15 cellular contexts compared by ENCODE assay signal in genomic region chr17:76208120-76208519, GRCh38. TPM values are rescaled to one million over a fixed set of nuclear protein-coding genes. Genes with fewer than 3 reads are reported as not detected.
A peak's percentile ranks its signal among the peaks of the same experiment; 100 is the strongest.
DNase-seq lines count a peak whose midpoint lies in the region; ATAC-seq lines count a peak whose summit lies in the region.
"Had no signal": no experiment of that assay in that cellular context is flagged by ENCODE, and none has a peak within 500 bp of the region (broad histone marks: within the 10 kb centered on the region; RNA-seq: fewer than 3 reads in every experiment).

No MANE protein-coding gene starts in this region.

- peak overlapping the region; percentile 28 for H3K27ac Mint-ChIP-seq in activated T-cell treated with anti-CD3 and anti-CD28 coated beads, Interleukin-2, amount 50 U/mL, for 72 hours
- H3K27ac Mint-ChIP-seq in T-cell: peak overlapping the region; percentile 74 to 91
- peak overlapping the region in 6 of 10 donors; percentile 26 to 83 (median 46) for H3K27ac Mint-ChIP-seq in naive thymus-derived CD8-positive, alpha-beta T cell
- H3K27ac Mint-ChIP-seq: H9 had no signal

- DNase-seq in activated T-cell treated with anti-CD3 and anti-CD28 coated beads, Interleukin-2, amount 50 U/mL, for 72 hours: no peak
- DNase-seq in activated T-cell treated with anti-CD3 and anti-CD28 coated beads for 4 hours (no peak), T-cell (no peak), SKM-1 (lab: John Stamatoyannopoulos, UW; ENCODE audit: unreplicated experiment) (no peak)
- DNase-seq in naive thymus-derived CD8-positive, alpha-beta T cell: no peak
- DNase-seq: adrenal gland; H9; IMR-90; mesenchymal stem cell; NCI-H1092 treated with DMSO at 0.1 percent for 48 hours; NCI-H226; stimulated activated CD4-positive, alpha-beta T cell treated with anti-CD3 and anti-CD28 coated beads, Interleukin-1b, Interleukin-23, amount 100 ng/mL, for 48 hours had no signal

- no peak overlapping the region for H3K4me3 Mint-ChIP-seq in activated T-cell treated with anti-CD3 and anti-CD28 coated beads, Interleukin-2, amount 50 U/mL, for 72 hours
- peak overlapping the region in 1 of 3 donors; percentile 37 for H3K4me3 Mint-ChIP-seq in T-cell
- peak overlapping the region in 2 of 10 donors; percentile 19 to 30 for H3K4me3 Mint-ChIP-seq in naive thymus-derived CD8-positive, alpha-beta T cell
- H3K4me3 Mint-ChIP-seq: H9 had no signal

- CTCF ChIA-PET in T-cell (lab: Charles Lee): interaction anchor here in 1 of 2 donors (0.6 to 1.2 kb wide), 3 partner anchors 15 to 28 kb away, joined by 3 read pairs; no protein-coding TSS in a partner anchor

- POLR2A ChIA-PET in T-cell (lab: Charles Lee): interaction anchor here in 1 of 2 donors (1.7 kb wide), 1 partner anchor 28 kb away, joined by 6 read pairs; no protein-coding TSS in a partner anchor
- POLR2A ChIA-PET in naive thymus-derived CD8-positive, alpha-beta T cell (lab: Charles Lee): interaction anchor here (0.6 to 1.8 kb wide), 8 partner anchors 9 to 599 kb away, joined by 3 to 8 read pairs (median 4); no protein-coding TSS in a partner anchor

- peaks cover 8 to 21% of the 10 kb centered on the region in 2 donors for H3K36me3 Mint-ChIP-seq in activated T-cell treated with anti-CD3 and anti-CD28 coated beads, Interleukin-2, amount 50 U/mL, for 72 hours (ENCODE audit: insufficient read depth in 2 of 2)
- peaks cover 35% of the 10 kb centered on the region for H3K36me3 Mint-ChIP-seq in T-cell
- peaks cover 22 to 64% (median 43%) of the 10 kb centered on the region in 3 donors for H3K36me3 Mint-ChIP-seq in naive thymus-derived CD8-positive, alpha-beta T cell

- peaks cover 30% of the 10 kb centered on the region for H3K4me1 Mint-ChIP-seq in activated T-cell treated with anti-CD3 and anti-CD28 coated beads, Interleukin-2, amount 50 U/mL, for 72 hours (ENCODE audit: low read depth)
- peaks cover 56 to 68% (median 66%) of the 10 kb centered on the region in 3 donors for H3K4me1 Mint-ChIP-seq in T-cell
- H3K4me1 Mint-ChIP-seq in naive thymus-derived CD8-positive, alpha-beta T cell: peaks cover 13 to 63% (median 56%) of the 10 kb centered on the region in 4 donors

- H3K27me3 Mint-ChIP-seq in activated T-cell treated with anti-CD3 and anti-CD28 coated beads, Interleukin-2, amount 50 U/mL, for 72 hours (ENCODE audit: low read depth): no peaks in the 10 kb centered on the region
- H3K27me3 Mint-ChIP-seq in T-cell: no peaks in the 10 kb centered on the region
- no peaks in the 10 kb centered on the region for H3K27me3 Mint-ChIP-seq in naive thymus-derived CD8-positive, alpha-beta T cell

- no peaks in the 10 kb centered on the region for H3K9me3 Mint-ChIP-seq in activated T-cell treated with anti-CD3 and anti-CD28 coated beads, Interleukin-2, amount 50 U/mL, for 72 hours
- no peaks in the 10 kb centered on the region for H3K9me3 Mint-ChIP-seq in T-cell
- no peaks in the 10 kb centered on the region for H3K9me3 Mint-ChIP-seq in naive thymus-derived CD8-positive, alpha-beta T cell
- H3K9me3 Mint-ChIP-seq: H9 had no signal

- ATAC-seq in activated T-cell treated with anti-CD3 and anti-CD28 coated beads, Interleukin-2, amount 50 U/mL, for 72 hours (replicated peaks in 1 of 2): peak in 1 of 2 donors; percentile 26
- ATAC-seq in GM19324 (IDR thresholded peaks at IDR 0.05; ENCODE audit: low FRiP score, unreplicated experiment) (peak; percentile 55), T-cell (replicated peaks in 1 of 4) (peak; percentile 26 to 67 (median 54)), GM18909 (IDR thresholded peaks at IDR 0.05; ENCODE audit: poor library complexity, unreplicated experiment) (no peak), HG02938 (IDR thresholded peaks at IDR 0.05; ENCODE audit: unreplicated experiment) (no peak)
- ATAC-seq in naive thymus-derived CD8-positive, alpha-beta T cell: no peak

RNA-seq across cellular contexts. Expression of gene RNF157, which starts 32.2 kb away (rescaled TPM):
- 100 to 1,000 TPM in 1 of 2 donors, 10 to 100 TPM in 1; 91.9 to 100 TPM for total RNA-seq in activated T-cell treated with anti-CD3 and anti-CD28 coated beads, Interleukin-2, amount 50 U/mL, for 72 hours
- total RNA-seq in T-cell: 10 to 100 TPM; 50.7 to 66.5 (median 61.9) TPM
- 10 to 100 TPM; 46.1 to 46.4 TPM for total RNA-seq in naive thymus-derived CD8-positive, alpha-beta T cell
- polyA plus RNA-seq in naive thymus-derived CD8-positive, alpha-beta T cell: 10 to 100 TPM in 2 of 3 donors, 1 to 10 TPM in 1; 4.9 to 29.4 (median 10.5) TPM

RNA-seq across cellular contexts. Expression of gene UBALD2, which starts 57.0 kb away (rescaled TPM):
- 100 to 1,000 TPM; 629 to 707 TPM for total RNA-seq in activated T-cell treated with anti-CD3 and anti-CD28 coated beads, Interleukin-2, amount 50 U/mL, for 72 hours
- total RNA-seq in T-cell: 100 to 1,000 TPM; 163 to 277 (median 177) TPM
- 100 to 1,000 TPM; 111 to 122 TPM for total RNA-seq in naive thymus-derived CD8-positive, alpha-beta T cell
- 1 to 10 TPM; 6.6 to 9.7 (median 8.2) TPM for polyA plus RNA-seq in naive thymus-derived CD8-positive, alpha-beta T cell

Comparison
In these comparisons a context has a peak if more than half of its experiments do, and no peak if none do; other contexts are left out.
1. ATAC-seq: peak in GM19324 (single experiment) and T-cell (4 of 4); none in naive thymus-derived CD8-positive, alpha-beta T cell (0 of 2), GM18909 (single experiment) and HG02938 (single experiment).
2. H3K27ac Mint-ChIP-seq: peak in every context shown above with its lines; median percentile 82 in T-cell; 46 in naive thymus-derived CD8-positive, alpha-beta T cell; 28 in activated T-cell treated with anti-CD3 and anti-CD28 coated beads, Interleukin-2, amount 50 U/mL, for 72 hours.